9 cellular contexts compared by ENCODE assay signal in the genomic region with DNA sequence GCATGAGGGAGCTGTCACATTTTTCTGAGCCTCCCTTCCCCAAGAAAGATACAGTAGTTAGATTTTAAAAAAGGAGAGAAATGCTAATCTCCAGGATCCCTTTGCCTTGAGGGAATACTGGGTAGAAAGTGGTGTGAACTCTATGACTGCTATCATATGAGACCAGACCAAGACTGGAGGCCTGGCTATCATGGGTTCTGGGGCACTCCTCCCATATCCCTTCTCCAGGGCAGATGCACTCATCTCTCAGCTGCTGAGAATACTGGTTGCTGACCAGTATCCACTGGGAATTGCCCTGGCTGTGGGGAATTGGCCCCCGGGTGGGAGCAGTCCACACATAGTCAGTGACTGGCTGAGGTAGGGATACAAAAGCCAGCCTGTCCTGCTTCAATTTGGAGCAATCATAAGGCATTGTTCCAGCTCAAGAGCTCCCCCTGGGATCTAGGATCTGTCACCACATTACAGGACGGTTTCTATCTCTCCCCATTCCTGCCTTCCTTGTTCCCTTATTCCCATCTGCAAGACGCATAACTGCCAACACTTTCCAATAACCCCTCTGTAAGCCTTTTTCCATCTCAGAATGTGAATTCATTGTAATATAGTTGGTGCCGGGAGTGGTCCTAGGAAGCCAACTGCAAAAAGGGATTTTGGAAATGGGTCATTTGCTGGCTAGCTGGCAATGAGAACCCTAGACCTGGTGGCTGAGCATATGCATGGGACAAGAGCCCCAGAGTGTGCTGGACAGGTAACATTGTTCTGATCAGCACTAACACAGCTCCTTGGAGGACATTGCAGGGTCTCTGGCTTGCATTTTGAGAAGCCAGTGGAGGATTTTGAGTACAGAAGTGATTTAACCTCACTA. TPM values are rescaled to one million over a fixed set of nuclear protein-coding genes. Genes with fewer than 3 reads are reported as not detected.
DNase-seq lines count a peak whose midpoint lies in the region; ATAC-seq and TF ChIP-seq lines count a peak whose summit lies in the region.
"Had no signal": no experiment of that assay in that cellular context is flagged by ENCODE, and none has a peak within 500 bp of the region (broad histone marks: within the 10 kb centered on the region; RNA-seq: fewer than 3 reads in every experiment).

No MANE protein-coding gene starts in this region.

- H3K4me1 ChIP-seq in IMR-90 (ENCODE audit: control insufficient read depth, insufficient read depth, low read length) (0 out of 2 replicates have a peak, but pooled peaks cover 3% of the 10 kb centered on the region), ovary (ENCODE audit: insufficient read depth) (no peaks in the 10 kb centered on the region)
- H3K4me1 ChIP-seq: SJSA1 had no signal

- H3K18ac ChIP-seq in IMR-90 (ENCODE audit: low read depth, low read length) = no peak overlapping the region

- TF ChIP-seq EP300 in ovary (IDR thresholded peaks at IDR 0.05) = no peak

- H3K4ac ChIP-seq in IMR-90 (ENCODE audit: low read depth, low read length) = no peak overlapping the region

- peaks cover 3% of the 10 kb centered on the region for H3K9me3 ChIP-seq in IMR-90 (ENCODE audit: control insufficient read depth, insufficient read depth, low read length)
- no peaks in the 10 kb centered on the region for H3K9me3 ChIP-seq in ovary
- H3K9me3 ChIP-seq: SJSA1 had no signal

- peak; percentile 52 for TF ChIP-seq CTCF in IMR-90 (conservative IDR thresholded peaks at IDR 0.05; ENCODE audit: low read depth, low read length)
- TF ChIP-seq CTCF in ovary (IDR thresholded peaks at IDR 0.05) = no peak

- no peak overlapping the region for H2BK20ac ChIP-seq in IMR-90 (ENCODE audit: low read depth, low read length)

- peak; percentile 74 for ATAC-seq in IMR-90 (ENCODE audit: low read depth)
- peak; percentile 89 for ATAC-seq in SK-N-SH treated with all-trans-retinoic acid at 6 μM for 48 hours
- ATAC-seq in HG03196 (IDR thresholded peaks at IDR 0.05; ENCODE audit: unreplicated experiment) = no peak

- H3K14ac ChIP-seq in IMR-90 (replicated peaks; ENCODE audit: low read depth, low read length) = no peak overlapping the region

- CTCF ChIA-PET in IMR-90 (lab: Yijun Ruan, JAX) = interaction anchor here (0.6 to 1.3 kb wide), 6 partner anchors 8 to 238 kb away, joined by 3 to 4 read pairs (median 4); no protein-coding TSS in a partner anchor

- no peak overlapping the region for H3K23ac ChIP-seq in IMR-90 (ENCODE audit: low read depth, low read length)

- no peaks in the 10 kb centered on the region for H3K9me1 ChIP-seq in IMR-90 (ENCODE audit: insufficient read depth, low read length)

- H2AFZ ChIP-seq in IMR-90 (replicated peaks; ENCODE audit: low read length, poor library complexity) = peak overlapping the region; percentile 10

- no peak overlapping the region for H2AK5ac ChIP-seq in IMR-90 (ENCODE audit: low read depth, low read length)

- H3K27me3 ChIP-seq in IMR-90 (ENCODE audit: control insufficient read depth, insufficient read depth, low read length) (peaks cover 1% of the 10 kb centered on the region; the same call in 1 of the 2 replicates), ovary (no peaks in the 10 kb centered on the region)
- H3K27me3 ChIP-seq: SJSA1 had no signal

- dilution Hi-C loops in IMR-90 (cut with HindIII; ENCODE audit: low sequenced_read_pairs, unreplicated experiment) = no loop called here

- no peak overlapping the region for H3K4me3 ChIP-seq in IMR-90 (ENCODE audit: insufficient read depth, low read depth, low read length)
- no peak overlapping the region for H3K4me3 ChIP-seq in ovary
- H3K4me3 ChIP-seq: SJSA1 had no signal

- no peak overlapping the region for H3K27ac ChIP-seq in IMR-90 (ENCODE audit: insufficient read depth, low read length)
- no peak overlapping the region for H3K27ac ChIP-seq in ovary
- H3K27ac ChIP-seq: SJSA1 had no signal

- H2AK9ac ChIP-seq in IMR-90 (replicated peaks; ENCODE audit: low read depth, low read length, poor library complexity) = no peak overlapping the region

- no peak overlapping the region for H3K4me2 ChIP-seq in IMR-90 (ENCODE audit: low read depth, low read length)

- H3K36me3 ChIP-seq in IMR-90 (ENCODE audit: control insufficient read depth, insufficient read depth, low read length) (no peaks in the 10 kb centered on the region), ovary (no peaks in the 10 kb centered on the region)
- H3K36me3 ChIP-seq: SJSA1 had no signal

- no peak overlapping the region for H4K8ac ChIP-seq in IMR-90 (ENCODE audit: low read depth in 2 of 2, low read length in 2 of 2)

- intact Hi-C loops in IMR-90 (cut with micrococcal nuclease) (no loop called here), ovary (cut with DNase I) (loop anchor here in 1 of 4 donors (5.0 kb wide), 1 partner anchor 151 kb away; no protein-coding TSS in a partner anchor)

- no peak overlapping the region for H2BK120ac ChIP-seq in IMR-90 (ENCODE audit: low read depth, low read length)

- H3K79me1 ChIP-seq in IMR-90 (ENCODE audit: low read depth in 1 of 2, low read length in 2 of 2) = no peaks in the 10 kb centered on the region

- H4K20me1 ChIP-seq in IMR-90 (ENCODE audit: insufficient read depth, low read length) = no peaks in the 10 kb centered on the region

- 40% methylated on average over 1 of the region's 4 CpGs; no CpG with 5 or more reads in 1 of the 2 experiments for whole genome bisulfite sequencing in IMR-90 (ENCODE audit: extremely low coverage in 2 of 2, insufficient read length in 1 of 2), 2 experiments
- 42 to 56% (median 45%) methylated on average over 4 of the region's 4 CpGs for WGBS in ovary, 3 donors

- POLR2A ChIA-PET in IMR-90 (lab: Charles Lee; ENCODE audit: unreplicated experiment) = interaction anchor here (0.5 kb wide), 1 partner anchor 41 kb away, joined by 3 read pairs; no protein-coding TSS in a partner anchor

- H2BK15ac ChIP-seq in IMR-90 (ENCODE audit: low read depth, low read length) = no peak overlapping the region

- H3K9ac ChIP-seq in IMR-90 (ENCODE audit: low read depth, low read length) = no peak overlapping the region

- DNase-seq in DMS 273 treated with DMSO at 0.1 percent for 48 hours (lab: John Stamatoyannopoulos, UW) = peak; percentile 43
- DNase-seq in IMR-90 = peak; percentile 42
- peak; percentile 72 for DNase-seq in foreskin melanocyte
- DNase-seq in retina = peak; percentile 53
- no peak for DNase-seq in DMS153 treated with DMSO at 0.1 percent for 48 hours (lab: John Stamatoyannopoulos, UW; ENCODE audit: unreplicated experiment)
- no peak for DNase-seq in ovary

- TF ChIP-seq POLR2A in IMR-90 (IDR thresholded peaks at IDR 0.05; ENCODE audit: low read depth, low read length) (no peak), ovary (IDR thresholded peaks at IDR 0.05) (no peak)

- peak; percentile 58 for TF ChIP-seq RAD21 in IMR-90 (IDR thresholded peaks at IDR 0.05; ENCODE audit: low read length)

- no peak overlapping the region for H2BK5ac ChIP-seq in IMR-90 (ENCODE audit: low read depth, low read length, poor library complexity, severe bottlenecking)

- no peak overlapping the region for H4K5ac ChIP-seq in IMR-90 (ENCODE audit: low read depth, low read length)

- H4K91ac ChIP-seq in IMR-90 (ENCODE audit: insufficient read depth, low read depth, low read length) = no peak overlapping the region

- BruUV-seq in IMR-90 (replicated peaks; lab: Mats Ljungman, UMichigan) = no TSS peak

- in situ Hi-C loops in IMR-90 (cut with MboI; ENCODE audit: low sequenced_read_pairs) = no loop called here

- H3K56ac ChIP-seq in IMR-90 (ENCODE audit: extremely low read depth, insufficient read depth, low read length) = no peak overlapping the region

TF ChIP-seq in IMR-90, 13 proteins besides CTCF, POLR2A, EP300 and RAD21:
- TF ChIP-seq RFX5 (IDR thresholded peaks at IDR 0.05; ENCODE audit: low read depth, low read length) (no peak), RCOR1 (IDR thresholded peaks at IDR 0.05; ENCODE audit: insufficient replicate concordance, low read length) (no peak), NFE2L2 (IDR thresholded peaks at IDR 0.05; ENCODE audit: low read depth, low read length) (no peak), SMC3 (IDR thresholded peaks at IDR 0.05; ENCODE audit: low read depth, low read length) (peak; percentile 26; the same call in 1 of the 2 replicates)
TF ChIP-seq in IMR-90: peak in this region for 1.

TF ChIP-seq in SK-N-SH treated with all-trans-retinoic acid at 6 μM for 48 hours, 23 proteins besides CTCF, POLR2A, EP300 and RAD21 (continues in another document):
- TF ChIP-seq, protein P1, sequence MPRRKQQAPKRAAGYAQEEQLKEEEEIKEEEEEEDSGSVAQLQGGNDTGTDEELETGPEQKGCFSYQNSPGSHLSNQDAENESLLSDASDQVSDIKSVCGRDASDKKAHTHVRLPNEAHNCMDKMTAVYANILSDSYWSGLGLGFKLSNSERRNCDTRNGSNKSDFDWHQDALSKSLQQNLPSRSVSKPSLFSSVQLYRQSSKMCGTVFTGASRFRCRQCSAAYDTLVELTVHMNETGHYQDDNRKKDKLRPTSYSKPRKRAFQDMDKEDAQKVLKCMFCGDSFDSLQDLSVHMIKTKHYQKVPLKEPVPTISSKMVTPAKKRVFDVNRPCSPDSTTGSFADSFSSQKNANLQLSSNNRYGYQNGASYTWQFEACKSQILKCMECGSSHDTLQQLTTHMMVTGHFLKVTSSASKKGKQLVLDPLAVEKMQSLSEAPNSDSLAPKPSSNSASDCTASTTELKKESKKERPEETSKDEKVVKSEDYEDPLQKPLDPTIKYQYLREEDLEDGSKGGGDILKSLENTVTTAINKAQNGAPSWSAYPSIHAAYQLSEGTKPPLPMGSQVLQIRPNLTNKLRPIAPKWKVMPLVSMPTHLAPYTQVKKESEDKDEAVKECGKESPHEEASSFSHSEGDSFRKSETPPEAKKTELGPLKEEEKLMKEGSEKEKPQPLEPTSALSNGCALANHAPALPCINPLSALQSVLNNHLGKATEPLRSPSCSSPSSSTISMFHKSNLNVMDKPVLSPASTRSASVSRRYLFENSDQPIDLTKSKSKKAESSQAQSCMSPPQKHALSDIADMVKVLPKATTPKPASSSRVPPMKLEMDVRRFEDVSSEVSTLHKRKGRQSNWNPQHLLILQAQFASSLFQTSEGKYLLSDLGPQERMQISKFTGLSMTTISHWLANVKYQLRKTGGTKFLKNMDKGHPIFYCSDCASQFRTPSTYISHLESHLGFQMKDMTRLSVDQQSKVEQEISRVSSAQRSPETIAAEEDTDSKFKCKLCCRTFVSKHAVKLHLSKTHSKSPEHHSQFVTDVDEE (CRISPR knock-in tag; IDR thresholded peaks at IDR 0.05) = no peak

RNA-seq across cellular contexts. Expression of gene REEP1, which starts 35.4 kb away (rescaled TPM):
- total RNA-seq in IMR-90 (2012; rRNA removed) (under 0.01 TPM in 2 replicates), ovary (10 to 100 TPM in 1 of 7 donors, 1 to 10 TPM in 3, under 1 TPM in 3; 0.58 to 35.7 (median 2.0) TPM)
- polyA plus RNA-seq in IMR-90 (2012; rRNA removed) (0.03 TPM in 1 of 2 replicates, not detected in the other), ovary (10 to 100 TPM in 1 of 2 donors, 1 to 10 TPM in 1; 1.1 to 12.0 TPM)
- 0.03 and 0.13 TPM in 2 replicates for polyA plus RNA-seq in IMR-90 (2012; cell fraction: cytosol; rRNA removed)
- polyA plus RNA-seq in IMR-90 (2012; cell fraction: nucleus; rRNA removed; ENCODE audit: low replicate concordance) = 0.06 TPM in 1 of 2 replicates, not detected in the other

Comparison
In these comparisons a context has a peak if more than half of its experiments do, and no peak if none do; other contexts are left out.
1. DNase-seq: peak in DMS 273 treated with DMSO at 0.1 percent for 48 hours (single experiment), IMR-90 (single experiment), foreskin melanocyte (single experiment) and retina (single experiment); none in DMS153 treated with DMSO at 0.1 percent for 48 hours (single experiment) and ovary (0 of 5).